10 cellular contexts compared by ENCODE assay signal in genomic region chr10:99938563-99938962, GRCh38.
DNase-seq lines count a peak whose midpoint lies in the region; ATAC-seq and TF ChIP-seq lines count a peak whose summit lies in the region.
"Had no signal": no experiment of that assay in that cellular context is flagged by ENCODE, and none has a peak within 500 bp of the region (broad histone marks: within the 10 kb centered on the region; RNA-seq: fewer than 3 reads in every experiment).

No MANE protein-coding gene starts in this region.

- H3K27me3 ChIP-seq in gastroesophageal sphincter: no peaks in the 10 kb centered on the region

- no peaks in the 10 kb centered on the region for H3K9me3 ChIP-seq in gastroesophageal sphincter

- peak; percentile 40 for ATAC-seq in activated naive CD8-positive, alpha-beta T cell treated with anti-CD3 and anti-CD28 coated beads, Interleukin-2, amount 50 U/mL, for 24 hours
- ATAC-seq in HG02642 (IDR thresholded peaks at IDR 0.05; ENCODE audit: poor library complexity, unreplicated experiment) (peak; percentile 88), gastroesophageal sphincter (no peak)
- ATAC-seq in stimulated activated naive B cell treated with anti-CD40 and anti-IgM and Interleukin-4, amounts not matched to agents 10 μg/mL and 1 μg/mL and 100 μg/mL, for 72 hours (replicated peaks): peak; percentile 82 to 88

- no peak overlapping the region for H3K27ac ChIP-seq in gastroesophageal sphincter

- H3K4me1 ChIP-seq in gastroesophageal sphincter: peaks cover 0 to 11% (median 0%) of the 10 kb centered on the region in 3 donors

- TF ChIP-seq EP300 in gastroesophageal sphincter (IDR thresholded peaks at IDR 0.05): no peak

- TF ChIP-seq POLR2A in gastroesophageal sphincter (IDR thresholded peaks at IDR 0.05): no peak

- TF ChIP-seq CTCF in gastroesophageal sphincter (IDR thresholded peaks at IDR 0.05): no peak

- no peaks in the 10 kb centered on the region for H3K27me3 Mint-ChIP-seq in activated naive CD8-positive, alpha-beta T cell treated with anti-CD3 and anti-CD28 coated beads, Interleukin-2, amount 50 U/mL, for 24 hours
- H3K27me3 Mint-ChIP-seq in activated naive CD8-positive, alpha-beta T cell treated with anti-CD3 and anti-CD28 coated beads for 36 hours: no peaks in the 10 kb centered on the region
- no peaks in the 10 kb centered on the region for H3K27me3 Mint-ChIP-seq in stimulated activated naive B cell treated with anti-CD40 and anti-IgM and Interleukin-4, amounts not matched to agents 10 μg/mL and 1 μg/mL and 100 μg/mL, for 72 hours

- no peaks in the 10 kb centered on the region for H3K9me3 Mint-ChIP-seq in activated naive CD8-positive, alpha-beta T cell treated with anti-CD3 and anti-CD28 coated beads, Interleukin-2, amount 50 U/mL, for 24 hours
- H3K9me3 Mint-ChIP-seq in activated naive CD8-positive, alpha-beta T cell treated with anti-CD3 and anti-CD28 coated beads for 36 hours: no peaks in the 10 kb centered on the region
- H3K9me3 Mint-ChIP-seq in stimulated activated naive B cell treated with anti-CD40 and anti-IgM and Interleukin-4, amounts not matched to agents 10 μg/mL and 1 μg/mL and 100 μg/mL, for 72 hours: peaks cover 0 to 4% of the 10 kb centered on the region in 2 donors

- H3K36me3 ChIP-seq in gastroesophageal sphincter: no peaks in the 10 kb centered on the region

- H3K4me3 ChIP-seq in gastroesophageal sphincter: no peak overlapping the region

- H3K4me3 Mint-ChIP-seq in activated naive CD8-positive, alpha-beta T cell treated with anti-CD3 and anti-CD28 coated beads, Interleukin-2, amount 50 U/mL, for 24 hours: no peak overlapping the region
- no peak overlapping the region for H3K4me3 Mint-ChIP-seq in activated naive CD8-positive, alpha-beta T cell treated with anti-CD3 and anti-CD28 coated beads for 36 hours
- H3K4me3 Mint-ChIP-seq in stimulated activated naive B cell treated with anti-CD40 and anti-IgM and Interleukin-4, amounts not matched to agents 10 μg/mL and 1 μg/mL and 100 μg/mL, for 72 hours: no peak overlapping the region

- H3K36me3 Mint-ChIP-seq in activated naive CD8-positive, alpha-beta T cell treated with anti-CD3 and anti-CD28 coated beads, Interleukin-2, amount 50 U/mL, for 24 hours (ENCODE audit: low read depth): peaks cover 7% of the 10 kb centered on the region
- H3K36me3 Mint-ChIP-seq in activated naive CD8-positive, alpha-beta T cell treated with anti-CD3 and anti-CD28 coated beads for 36 hours: peaks cover 9% of the 10 kb centered on the region
- peaks cover 22% of the 10 kb centered on the region in 2 donors for H3K36me3 Mint-ChIP-seq in stimulated activated naive B cell treated with anti-CD40 and anti-IgM and Interleukin-4, amounts not matched to agents 10 μg/mL and 1 μg/mL and 100 μg/mL, for 72 hours

- peaks cover 6% of the 10 kb centered on the region for H3K4me1 Mint-ChIP-seq in activated naive CD8-positive, alpha-beta T cell treated with anti-CD3 and anti-CD28 coated beads, Interleukin-2, amount 50 U/mL, for 24 hours
- H3K4me1 Mint-ChIP-seq in activated naive CD8-positive, alpha-beta T cell treated with anti-CD3 and anti-CD28 coated beads for 36 hours: no peaks in the 10 kb centered on the region
- peaks cover 20 to 26% of the 10 kb centered on the region in 2 donors for H3K4me1 Mint-ChIP-seq in stimulated activated naive B cell treated with anti-CD40 and anti-IgM and Interleukin-4, amounts not matched to agents 10 μg/mL and 1 μg/mL and 100 μg/mL, for 72 hours

- DNase-seq in activated naive CD8-positive, alpha-beta T cell treated with anti-CD3 and anti-CD28 coated beads, Interleukin-2, amount 50 U/mL, for 24 hours: no peak
- DNase-seq in activated naive CD8-positive, alpha-beta T cell treated with anti-CD3 and anti-CD28 coated beads for 36 hours: no peak
- DNase-seq in NCI-H146 (lab: John Stamatoyannopoulos, UW) (peak; percentile 44), 8988T (no peak)
- no peak for DNase-seq in stimulated activated naive B cell treated with anti-CD40 and anti-IgM and Interleukin-4, amounts not matched to agents 10 μg/mL and 1 μg/mL and 100 μg/mL, for 72 hours
- DNase-seq in effector CD4-positive, alpha-beta T cell: no peak
- DNase-seq: stimulated activated CD4-positive, alpha-beta T cell treated with anti-CD3 and anti-CD28 coated beads, Interleukin-2, amount 100 ng/mL, for 48 hours had no signal

- no peak overlapping the region for H3K27ac Mint-ChIP-seq in activated naive CD8-positive, alpha-beta T cell treated with anti-CD3 and anti-CD28 coated beads, Interleukin-2, amount 50 U/mL, for 24 hours
- no peak overlapping the region for H3K27ac Mint-ChIP-seq in activated naive CD8-positive, alpha-beta T cell treated with anti-CD3 and anti-CD28 coated beads for 36 hours
- no peak overlapping the region for H3K27ac Mint-ChIP-seq in stimulated activated naive B cell treated with anti-CD40 and anti-IgM and Interleukin-4, amounts not matched to agents 10 μg/mL and 1 μg/mL and 100 μg/mL, for 72 hours
- H3K27ac Mint-ChIP-seq: activated naive CD4-positive, alpha-beta T cell treated with anti-CD3 and anti-CD28 coated beads, Interleukin-2, amount 50 U/mL, for 72 hours had no signal

- 46 to 57% methylated on average over 1 to 3 of the region's 3 CpGs for WGBS in gastroesophageal sphincter (ENCODE audit: low coverage in 1 of 2), 2 donors
